Comparison of ENCODE assay signal across 15 cellular contexts in genomic region chr17:35668807-35669206, GRCh38.
DNase-seq lines count a peak whose midpoint lies in the region; ATAC-seq and TF ChIP-seq lines count a peak whose summit lies in the region.
"Had no signal": no experiment of that assay in that cellular context is flagged by ENCODE, and none has a peak within 500 bp of the region (broad histone marks: within the 10 kb centered on the region; RNA-seq: fewer than 3 reads in every experiment).

No MANE protein-coding gene starts in this region.

- TF ChIP-seq CTCF in endodermal cell (conservative IDR thresholded peaks at IDR 0.05) (no peak), mesothelial cell of epicardium (IDR thresholded peaks at IDR 0.05; ENCODE audit: unreplicated experiment) (no peak)

- no peaks in the 10 kb centered on the region for H3K4me1 Mint-ChIP-seq in activated T-cell treated with anti-CD3 and anti-CD28 coated beads, Interleukin-2, amount 50 U/mL, for 72 hours (ENCODE audit: low read depth)
- H3K4me1 Mint-ChIP-seq in activated T-cell treated with anti-CD3 and anti-CD28 coated beads, Interleukin-2, amount 50 U/mL, for 24 hours (ENCODE audit: low read depth): no peaks in the 10 kb centered on the region
- H3K4me1 Mint-ChIP-seq in endodermal cell (peaks cover 13% of the 10 kb centered on the region), mesothelial cell of epicardium (peaks cover 7% of the 10 kb centered on the region)

- no peak for DNase-seq in activated T-cell treated with anti-CD3 and anti-CD28 coated beads, Interleukin-2, amount 50 U/mL, for 72 hours
- DNase-seq in activated T-cell treated with anti-CD3 and anti-CD28 coated beads, Interleukin-2, amount 50 U/mL, for 24 hours: no peak
- DNase-seq in endodermal cell (no peak), mesothelial cell of epicardium (ENCODE audit: low spot score in 2 of 2, unreplicated experiment in 2 of 2) (no peak), H7 (no peak)
- DNase-seq in activated CD4-positive, alpha-beta T cell treated with anti-CD3 and anti-CD28 coated beads for 1 hour: no peak
- DNase-seq: Calu3; CD4-positive, CD25-positive, alpha-beta regulatory T cell; DMS 273 treated with DMSO at 0.1 percent for 48 hours; GM23248 had no signal

- ATAC-seq in activated T-cell treated with anti-CD3 and anti-CD28 coated beads, Interleukin-2, amount 50 U/mL, for 72 hours (replicated peaks in 1 of 2): no peak
- ATAC-seq in HG03097 (IDR thresholded peaks at IDR 0.05; ENCODE audit: low FRiP score, unreplicated experiment): no peak
- ATAC-seq: HepG2 had no signal

- H3K4me3 ChIP-seq in endodermal cell (ENCODE audit: low read length): no peak overlapping the region
- no peak overlapping the region for H3K4me3 ChIP-seq in H7 (ENCODE audit: insufficient read depth, low read depth, low read length)
- H3K4me3 ChIP-seq: BLaER1 treated with 17β-estradiol and CSF1 and Interleukin-3, amounts not matched to agents 10 nM and 100 nM; GM23248; HAP-1 had no signal

- H3K27me3 ChIP-seq in endodermal cell (ENCODE audit: control insufficient read depth, insufficient read depth, low read length, poor library complexity, severe bottlenecking): no peaks in the 10 kb centered on the region
- no peaks in the 10 kb centered on the region for H3K27me3 ChIP-seq in H7 (ENCODE audit: control insufficient read depth, insufficient read depth, low read length)
- H3K27me3 ChIP-seq: BLaER1 treated with 17β-estradiol and CSF1 and Interleukin-3, amounts not matched to agents 10 nM and 100 nM had no signal

- H3K4me1 ChIP-seq in endodermal cell (ENCODE audit: control insufficient read depth, insufficient read depth, low read length): no peaks in the 10 kb centered on the region
- H3K4me1 ChIP-seq: BLaER1 treated with 17β-estradiol and CSF1 and Interleukin-3, amounts not matched to agents 10 nM and 100 nM had no signal

- no peak overlapping the region for H3K27ac ChIP-seq in endodermal cell (ENCODE audit: low read depth, low read length)
- H3K27ac ChIP-seq: 22Rv1; BLaER1 treated with 17β-estradiol and CSF1 and Interleukin-3, amounts not matched to agents 10 nM and 100 nM; GM23248 had no signal

- no peak overlapping the region for H3K4me3 Mint-ChIP-seq in activated T-cell treated with anti-CD3 and anti-CD28 coated beads, Interleukin-2, amount 50 U/mL, for 72 hours
- no peak overlapping the region for H3K4me3 Mint-ChIP-seq in activated T-cell treated with anti-CD3 and anti-CD28 coated beads, Interleukin-2, amount 50 U/mL, for 24 hours
- no peak overlapping the region for H3K4me3 Mint-ChIP-seq in endodermal cell
- no peak overlapping the region for H3K4me3 Mint-ChIP-seq in mesothelial cell of epicardium
- H3K4me3 Mint-ChIP-seq: CD4-positive, CD25-positive, alpha-beta regulatory T cell had no signal

- WGBS in endodermal cell (ENCODE audit: insufficient coverage in 1 of 2, insufficient read length in 1 of 2), 2 experiments: 86 to 97% methylated on average over 1 to 3 of the region's 4 CpGs

- H3K9ac ChIP-seq in endodermal cell (ENCODE audit: extremely low read depth, low read length, poor library complexity, severe bottlenecking): no peak overlapping the region
- H3K9ac ChIP-seq: BLaER1 treated with 17β-estradiol and CSF1 and Interleukin-3, amounts not matched to agents 10 nM and 100 nM; GM23248 had no signal

- no peaks in the 10 kb centered on the region for H3K27me3 Mint-ChIP-seq in activated T-cell treated with anti-CD3 and anti-CD28 coated beads, Interleukin-2, amount 50 U/mL, for 72 hours (ENCODE audit: low read depth)
- H3K27me3 Mint-ChIP-seq in activated T-cell treated with anti-CD3 and anti-CD28 coated beads, Interleukin-2, amount 50 U/mL, for 24 hours: no peaks in the 10 kb centered on the region
- H3K27me3 Mint-ChIP-seq in endodermal cell (ENCODE audit: insufficient read depth): no peaks in the 10 kb centered on the region
- no peaks in the 10 kb centered on the region for H3K27me3 Mint-ChIP-seq in mesothelial cell of epicardium (ENCODE audit: low read depth)
- H3K27me3 Mint-ChIP-seq: CD4-positive, CD25-positive, alpha-beta regulatory T cell had no signal

- peaks cover 70% of the 10 kb centered on the region for H3K36me3 ChIP-seq in endodermal cell (ENCODE audit: control insufficient read depth, insufficient read depth, low read length)
- H3K36me3 ChIP-seq in H7 (replicated peaks; ENCODE audit: control insufficient read depth, insufficient read depth, low read length): no peaks in the 10 kb centered on the region; the same call in none of the 2 replicates

- H3K9me3 Mint-ChIP-seq in activated T-cell treated with anti-CD3 and anti-CD28 coated beads, Interleukin-2, amount 50 U/mL, for 72 hours: no peaks in the 10 kb centered on the region
- no peaks in the 10 kb centered on the region for H3K9me3 Mint-ChIP-seq in activated T-cell treated with anti-CD3 and anti-CD28 coated beads, Interleukin-2, amount 50 U/mL, for 24 hours
- H3K9me3 Mint-ChIP-seq in endodermal cell: no peaks in the 10 kb centered on the region
- H3K9me3 Mint-ChIP-seq in mesothelial cell of epicardium: no peaks in the 10 kb centered on the region
- H3K9me3 Mint-ChIP-seq: CD4-positive, CD25-positive, alpha-beta regulatory T cell had no signal

- no peaks in the 10 kb centered on the region for H3K9me3 ChIP-seq in endodermal cell (ENCODE audit: control insufficient read depth, low read length)
- H3K9me3 ChIP-seq: BLaER1 treated with 17β-estradiol and CSF1 and Interleukin-3, amounts not matched to agents 10 nM and 100 nM; HAP-1 had no signal

- H3K36me3 Mint-ChIP-seq in activated T-cell treated with anti-CD3 and anti-CD28 coated beads, Interleukin-2, amount 50 U/mL, for 72 hours (ENCODE audit: insufficient read depth in 2 of 2): peaks cover 1 to 8% of the 10 kb centered on the region in 2 donors
- H3K36me3 Mint-ChIP-seq in activated T-cell treated with anti-CD3 and anti-CD28 coated beads, Interleukin-2, amount 50 U/mL, for 24 hours (ENCODE audit: low read depth): peaks cover 82% of the 10 kb centered on the region
- H3K36me3 Mint-ChIP-seq in endodermal cell (ENCODE audit: low read depth) (peaks cover 52% of the 10 kb centered on the region), mesothelial cell of epicardium (peaks cover 25% of the 10 kb centered on the region)

- H3K27ac Mint-ChIP-seq in activated T-cell treated with anti-CD3 and anti-CD28 coated beads, Interleukin-2, amount 50 U/mL, for 72 hours: peak overlapping the region; percentile 51
- H3K27ac Mint-ChIP-seq in activated T-cell treated with anti-CD3 and anti-CD28 coated beads, Interleukin-2, amount 50 U/mL, for 24 hours: no peak overlapping the region
- H3K27ac Mint-ChIP-seq in endodermal cell: peak overlapping the region; percentile 41
- peak overlapping the region; percentile 52 for H3K27ac Mint-ChIP-seq in mesothelial cell of epicardium
